ENCODE assay signal across 25 cellular contexts in the genomic region with DNA sequence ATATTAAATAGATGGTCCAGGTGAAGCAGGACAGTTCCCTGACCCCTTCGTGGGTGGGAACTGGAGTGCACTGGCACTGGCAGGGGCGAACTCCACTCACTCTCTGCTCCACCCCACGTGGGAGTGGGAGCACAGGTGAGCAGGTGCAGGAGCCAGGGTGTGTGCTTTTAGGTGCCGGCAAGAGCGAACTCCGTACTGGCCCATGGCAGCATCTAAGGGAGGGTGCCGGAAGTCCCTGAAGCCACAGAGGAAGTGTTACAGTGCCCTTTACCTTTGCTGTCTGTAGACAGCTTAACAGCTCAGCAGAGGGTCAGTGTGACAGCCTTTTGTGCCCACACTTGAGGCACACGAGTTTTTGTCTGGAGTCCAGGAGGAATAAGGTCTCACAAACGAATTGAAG. TPM values are rescaled to one million over a fixed set of nuclear protein-coding genes. Genes with fewer than 3 reads are reported as not detected.
DNase-seq lines count a peak whose midpoint lies in the region; ATAC-seq, FAIRE-seq and TF ChIP-seq lines count a peak whose summit lies in the region.
"Had no signal": no experiment of that assay in that cellular context is flagged by ENCODE, and none has a peak within 500 bp of the region (broad histone marks: within the 10 kb centered on the region; RNA-seq: fewer than 3 reads in every experiment).

No MANE protein-coding gene starts in this region.

- WGBS in HepG2 (ENCODE audit: low lambda C conversion rate), result 19% methylated on average over 4 of the region's 9 CpGs
- 62% methylated on average over 5 of the region's 9 CpGs for WGBS in right lobe of liver (ENCODE audit: insufficient coverage, low coverage, low lambda C conversion rate, missing lambda C conversion rate)
- 75 to 84% methylated on average over 9 of the region's 9 CpGs for WGBS in testis, 2 donors

- H3K4me1 Mint-ChIP-seq in glutamatergic neuron (ENCODE audit: low read depth, unreplicated experiment), result no peaks in the 10 kb centered on the region
- H3K4me1 Mint-ChIP-seq: GM23338, H9 had no signal

- H3K4me2 ChIP-seq in HepG2 (ENCODE audit: low read depth, low read length), result peak overlapping the region; percentile 59
- H3K4me2 ChIP-seq: GM23338, KMS-11, PC-9 had no signal

- H3K27ac ChIP-seq in HepG2 (ENCODE audit: extremely low read length, insufficient read depth, low read length) (no peak overlapping the region), right lobe of liver (no peak overlapping the region), neutrophil (peak overlapping the region; percentile 70), testis (no peak overlapping the region)
- H3K27ac ChIP-seq: KMS-11, PC-9 had no signal

- H3K27ac Mint-ChIP-seq in glutamatergic neuron (ENCODE audit: unreplicated experiment), result no peak overlapping the region
- H3K27ac Mint-ChIP-seq: GM23338, H9, IgD-negative memory B cell had no signal

- intact Hi-C loops in HepG2 (cut with micrococcal nuclease; ENCODE audit: unreplicated experiment) (no loop called here), right lobe of liver (cut with DNase I) (no loop called here), testis (cut with DNase I; ENCODE audit: low total_unique reads) (no loop called here)

- no peak for FAIRE-seq in HepG2 (lab: Jason Lieb, UNC)
- FAIRE-seq: GM18507, HTR-8/SVneo had no signal

- H3K4me3 Mint-ChIP-seq in glutamatergic neuron (ENCODE audit: unreplicated experiment), result no peak overlapping the region
- H3K4me3 Mint-ChIP-seq: GM23338, H9, IgD-negative memory B cell had no signal

- no peaks in the 10 kb centered on the region for H3K36me3 Mint-ChIP-seq in glutamatergic neuron (ENCODE audit: unreplicated experiment)

- no peak overlapping the region for H3K9ac ChIP-seq in HepG2 (ENCODE audit: insufficient read depth, low read depth, low read length)
- H3K9ac ChIP-seq: KMS-11 had no signal

- ATAC-seq in HepG2, result peak; percentile 68
- ATAC-seq in right lobe of liver, result no peak
- ATAC-seq: GM23338 had no signal

- peaks cover 46% of the 10 kb centered on the region for H3K4me1 ChIP-seq in HepG2 (ENCODE audit: insufficient read depth, low read length)
- peaks cover 0 to 3% (median 0%) of the 10 kb centered on the region in 4 donors for H3K4me1 ChIP-seq in right lobe of liver
- H3K4me1 ChIP-seq in neutrophil (ENCODE audit: control insufficient read depth in 1 of 2, insufficient read depth in 1 of 2, low read depth in 1 of 2, low read length in 1 of 2), result peaks cover 40 to 59% of the 10 kb centered on the region in 2 experiments
- peaks cover 1% of the 10 kb centered on the region for H3K4me1 ChIP-seq in testis

- H3K4me3 ChIP-seq in HepG2 (replicated peaks in 1 of 3; ENCODE audit: insufficient read depth in 1 of 3, low read depth in 2 of 3, low read length in 3 of 3) (peak overlapping the region in 1 of 3 experiments; percentile 38; a peak in 1 of 6 replicates), right lobe of liver (no peak overlapping the region), neutrophil (ENCODE audit: low read depth in 1 of 2, low read length in 1 of 2) (no peak overlapping the region), testis (no peak overlapping the region)
- H3K4me3 ChIP-seq: GM23338, PC-9 had no signal

- CTCF ChIA-PET in HepG2 (lab: Yijun Ruan, JAX; ENCODE audit: low intra/inter-chr PET ratio, low total read pairs), result no interaction called here

- H3K27me3 ChIP-seq in HepG2 (ENCODE audit: control insufficient read depth in 1 of 2, insufficient read depth in 2 of 2, low read length in 2 of 2), result peaks cover 2 to 22% of the 10 kb centered on the region in 2 experiments; a peak in 1 of 5 replicates
- H3K27me3 ChIP-seq in right lobe of liver, result no peaks in the 10 kb centered on the region
- no peaks in the 10 kb centered on the region for H3K27me3 ChIP-seq in neutrophil
- H3K27me3 ChIP-seq in testis, result no peaks in the 10 kb centered on the region

- BruUV-seq in HepG2 (replicated peaks; lab: Mats Ljungman, UMichigan), result no TSS peak

- TF ChIP-seq POLR2A in HepG2 (IDR thresholded peaks at IDR 0.05; ENCODE audit: insufficient read depth in 1 of 2, low read depth in 2 of 2, low read length in 2 of 2) (no peak), right lobe of liver (IDR thresholded peaks at IDR 0.05) (no peak), testis (IDR thresholded peaks at IDR 0.05) (no peak)

- H3K79me2 ChIP-seq in HepG2 (ENCODE audit: insufficient read depth, low read length), result no peaks in the 10 kb centered on the region

- peaks cover 2% of the 10 kb centered on the region for H3K27me3 Mint-ChIP-seq in glutamatergic neuron (ENCODE audit: unreplicated experiment)

- no peak for DNase-seq in HepG2 (ENCODE audit: low spot score)
- DNase-seq in right lobe of liver, result no peak
- DNase-seq in SW480 (ENCODE audit: low spot score), result peak; percentile 8
- no peak for DNase-seq in glutamatergic neuron
- no peak for DNase-seq in hypothalamus (lab: John Stamatoyannopoulos, UW)
- no peak for DNase-seq in testis
- DNase-seq: DMS153, DND-41, H9, NCI-H1092, NCI-H1417 treated with DMSO at 0.1 percent for 48 hours, NCI-H187, NCI-H2081 treated with DMSO at 0.1 percent for 48 hours, NCI-H2171, NCI-H226, NCI-H510A, NCI-H69, SHP77 had no signal

- H3K9me3 ChIP-seq in HepG2 (ENCODE audit: low read length) (no peaks in the 10 kb centered on the region), right lobe of liver (no peaks in the 10 kb centered on the region), neutrophil (no peaks in the 10 kb centered on the region), testis (no peaks in the 10 kb centered on the region)

- no peak overlapping the region for H2AFZ ChIP-seq in HepG2 (ENCODE audit: low read length)
- H2AFZ ChIP-seq: GM23338, PC-9 had no signal

- H3K9me3 Mint-ChIP-seq in glutamatergic neuron (ENCODE audit: unreplicated experiment), result peaks cover 3% of the 10 kb centered on the region
- H3K9me3 Mint-ChIP-seq: GM23338, IgD-negative memory B cell had no signal

- H3K36me3 ChIP-seq in HepG2 (replicated peaks in 1 of 2; ENCODE audit: control insufficient read depth in 1 of 2, insufficient read depth in 2 of 2, low read length in 2 of 2) (no peaks in the 10 kb centered on the region), right lobe of liver (no peaks in the 10 kb centered on the region), neutrophil (no peaks in the 10 kb centered on the region), testis (ENCODE audit: low read depth, missing control alignments) (no peaks in the 10 kb centered on the region)

- POLR2A ChIA-PET in HepG2 (lab: Yijun Ruan, JAX), result no interaction called here

- no peak for TF ChIP-seq EP300 in HepG2 (IDR thresholded peaks at IDR 0.05; ENCODE audit: low read depth in 2 of 2, low read length in 2 of 2)
- no peak for TF ChIP-seq EP300 in HepG2 (CRISPR knock-in tag; IDR thresholded peaks at IDR 0.05; ENCODE audit: borderline replicate concordance)

- in situ Hi-C loops in HepG2 (cut with HindIII; ENCODE audit: extremely low pct_ligation_motif_present, low pct_unique_long_range_greater_than_20kb), result no loop called here

- no peaks in the 10 kb centered on the region for H4K20me1 ChIP-seq in HepG2 (ENCODE audit: insufficient read depth, low read length)

- no peak for TF ChIP-seq RAD21 in HepG2 (CRISPR knock-in tag; IDR thresholded peaks at IDR 0.05)

- no peak for TF ChIP-seq CTCF in HepG2 (CRISPR knock-in tag; IDR thresholded peaks at IDR 0.05)
- no peak for TF ChIP-seq CTCF in right lobe of liver (IDR thresholded peaks at IDR 0.05)
- TF ChIP-seq CTCF in neutrophil (IDR thresholded peaks at IDR 0.05), result no peak
- TF ChIP-seq CTCF in glutamatergic neuron (IDR thresholded peaks at IDR 0.05; ENCODE audit: partially characterized antibody, unreplicated experiment), result no peak
- TF ChIP-seq CTCF in testis (IDR thresholded peaks at IDR 0.05), result no peak

TF ChIP-seq in HepG2, 621 proteins besides CTCF, POLR2A, EP300 and RAD21 (continues in another document):
- peak; percentile 56; the same call in 1 of the 2 replicates for TF ChIP-seq GABPB1 (CRISPR knock-in tag; IDR thresholded peaks at IDR 0.05)
- no peak for TF ChIP-seq ZNF441 (CRISPR knock-in tag; IDR thresholded peaks at IDR 0.05; ENCODE audit: borderline replicate concordance)
- no peak for TF ChIP-seq MAF1 (CRISPR knock-in tag; IDR thresholded peaks at IDR 0.05; ENCODE audit: borderline replicate concordance)
- no peak for TF ChIP-seq ARNTL (CRISPR knock-in tag; IDR thresholded peaks at IDR 0.05)
- TF ChIP-seq TAF1 (CRISPR knock-in tag; IDR thresholded peaks at IDR 0.05), result peak; percentile 23; the same call in 1 of the 2 replicates
- no peak for TF ChIP-seq POGZ (CRISPR knock-in tag; IDR thresholded peaks at IDR 0.05)
- peak; percentile 25; the same call in 1 of the 2 replicates for TF ChIP-seq ETV5 (CRISPR knock-in tag; IDR thresholded peaks at IDR 0.05; ENCODE audit: borderline replicate concordance)
- TF ChIP-seq FOXO1 (CRISPR knock-in tag; IDR thresholded peaks at IDR 0.05), result no peak

RNA-seq across cellular contexts. Expression of gene PIAS1, which starts 26.7 kb away (rescaled TPM):
- total RNA-seq in HepG2 (2016; rRNA removed; fragmentation: Illumina TruSeq; extraction: Trizol), result 20.7 and 23.2 TPM in 2 replicates
- total RNA-seq in HepG2 (2016; cell fraction: cytosol; rRNA removed; fragmentation: Illumina TruSeq; extraction: Trizol; ENCODE audit: low read depth), result 13.3 and 13.7 TPM in 2 replicates
- 19.2 and 20.9 TPM in 2 replicates for total RNA-seq in HepG2 (2016; cell fraction: insoluble cytoplasmic fraction; rRNA removed; fragmentation: Illumina TruSeq; extraction: Trizol)
- 15.7 and 17.4 TPM in 2 replicates for total RNA-seq in HepG2 (2016; cell fraction: membrane; rRNA removed; fragmentation: Illumina TruSeq; extraction: Trizol)
- total RNA-seq in HepG2 (2016; cell fraction: nucleus; rRNA removed; fragmentation: Illumina TruSeq; extraction: Trizol), result 40.8 and 44.2 TPM in 2 replicates
- 27.8 and 33.7 TPM in 2 replicates for polyA plus RNA-seq in HepG2 (2011; rRNA removed)
- polyA plus RNA-seq in HepG2 (2011; cell fraction: cytosol; rRNA removed), result 20.2 and 22.2 TPM in 2 replicates
- polyA plus RNA-seq in HepG2 (2011; cell fraction: nucleus; rRNA removed), result 52.0 and 60.6 TPM in 2 replicates
- 21.4 and 23.7 TPM in 2 replicates for polyA plus RNA-seq in HepG2 (2012)
- 1.9 and 2.4 TPM in 2 replicates for polyA plus RNA-seq in HepG2 (2016; cell fraction: cytosol; fragmentation: Illumina TruSeq; extraction: Trizol; ENCODE audit: low read depth)
- 26.7 and 30.0 TPM in 2 replicates for polyA plus RNA-seq in HepG2 (2016; cell fraction: insoluble cytoplasmic fraction; fragmentation: Illumina TruSeq; extraction: Trizol; ENCODE audit: low read depth)
- 4.2 and 4.8 TPM in 2 replicates for polyA plus RNA-seq in HepG2 (2016; cell fraction: membrane; fragmentation: Illumina TruSeq; extraction: Trizol; ENCODE audit: low read depth)
- 25.3 and 26.6 TPM in 2 replicates for polyA plus RNA-seq in HepG2 (2016; cell fraction: nucleus; fragmentation: Illumina TruSeq; extraction: Trizol; ENCODE audit: insufficient read depth, low read depth)
- 79.4 and 97.0 TPM in 2 replicates for polyA minus RNA-seq in HepG2 (2011; rRNA and poly(A)+ RNA removed; ENCODE audit: low replicate concordance)
- polyA minus RNA-seq in HepG2 (2011; cell fraction: cytosol; rRNA and poly(A)+ RNA removed), result 25.3 and 29.3 TPM in 2 replicates
- polyA minus RNA-seq in HepG2 (2011; cell fraction: nucleus; rRNA and poly(A)+ RNA removed), result 120 and 122 TPM in 2 replicates
- 10 to 100 TPM in 5 of 6 experiments, 1 to 10 TPM in 1; 8.1 to 17.3 (median 13.1) TPM for total RNA-seq in right lobe of liver
- 64.9 TPM for total RNA-seq in glutamatergic neuron (ENCODE audit: unreplicated experiment)
- 10 to 100 TPM; 60.5 to 87.6 TPM for total RNA-seq in testis
- polyA plus RNA-seq in testis (ENCODE audit: insufficient read depth, low read depth, low replicate concordance), result 57.2 TPM
